ENCODE assay signal across 6 cellular contexts in genomic region chr19:54188224-54188871, GRCh38. TPM values are rescaled to one million over a fixed set of nuclear protein-coding genes. Genes with fewer than 3 reads are reported as not detected.
DNase-seq lines count a peak whose midpoint lies in the region; ATAC-seq and TF ChIP-seq lines count a peak whose summit lies in the region.

No MANE protein-coding gene starts in this region.

- peaks cover 5% of the 10 kb centered on the region for H3K36me3 ChIP-seq in thoracic aorta

- peak overlapping the region in 1 of 2 donors; percentile 99 for H3K27ac ChIP-seq in thoracic aorta

- H3K9me3 ChIP-seq in thoracic aorta, result no peaks in the 10 kb centered on the region

- H3K27me3 ChIP-seq in thoracic aorta (replicated peaks; ENCODE audit: insufficient read depth), result no peaks in the 10 kb centered on the region

- TF ChIP-seq CTCF in thoracic aorta (IDR thresholded peaks at IDR 0.05), result no peak

- H3K4me1 ChIP-seq in thoracic aorta (ENCODE audit: control insufficient read depth in 1 of 2, low read depth in 2 of 2), result peaks cover 14 to 28% of the 10 kb centered on the region in 2 donors

- peak overlapping the region; percentile 85 for H3K4me3 ChIP-seq in thoracic aorta

- ATAC-seq in thoracic aorta (ENCODE audit: insufficient number of reproducible peaks, low FRiP score, low read depth), result no peak
- ATAC-seq in GM21367 (IDR thresholded peaks at IDR 0.05; ENCODE audit: unreplicated experiment), result no peak

- DNase-seq in KG1 (lab: John Stamatoyannopoulos, UW), result peak; percentile 64
- peak; percentile 57 for DNase-seq in activated CD8-positive, alpha-beta memory T cell treated with anti-CD3 and anti-CD28 coated beads, Interleukin-2, amount 50 U/mL, for 4 hours
- DNase-seq in islet precursor cell, result peak; percentile 67
- DNase-seq in thoracic aorta (ENCODE audit: low spot score), result no peak
- no peak for DNase-seq in NCI-H187 treated with DMSO at 0.1 percent for 48 hours (lab: John Stamatoyannopoulos, UW)

RNA-seq across cellular contexts. Expression of gene MBOAT7, which starts 1.0 kb away (rescaled TPM):
- 10 to 100 TPM; 46.0 to 61.1 TPM for total RNA-seq in thoracic aorta

RNA-seq across cellular contexts. Expression of gene TSEN34, which starts 2.8 kb away (rescaled TPM):
- 10 to 100 TPM; 38.5 to 60.7 TPM for total RNA-seq in thoracic aorta

RNA-seq across cellular contexts. Expression of gene RPS9, which starts 12.3 kb away (rescaled TPM):
- 1,000 to 10,000 TPM; 1,017 to 1,395 TPM for total RNA-seq in thoracic aorta

RNA-seq across cellular contexts. Expression of gene TMC4, which starts 15.4 kb away (rescaled TPM):
- 1 to 10 TPM in 1 of 2 donors, under 1 TPM in 1; 0.41 to 7.8 TPM for total RNA-seq in thoracic aorta

RNA-seq across cellular contexts. Expression of gene LENG1, which starts 28.8 kb away (rescaled TPM):
- total RNA-seq in thoracic aorta, result 1 to 10 TPM; 7.6 to 8.0 TPM

Comparison
In these comparisons a context has a peak if more than half of its experiments do, and no peak if none do; other contexts are left out.
1. DNase-seq: peak in KG1 (single experiment), activated CD8-positive, alpha-beta memory T cell treated with anti-CD3 and anti-CD28 coated beads, Interleukin-2, amount 50 U/mL, for 4 hours (single experiment) and islet precursor cell (single experiment); none in thoracic aorta (single experiment) and NCI-H187 treated with DMSO at 0.1 percent for 48 hours (single experiment).